In the genomic region with DNA sequence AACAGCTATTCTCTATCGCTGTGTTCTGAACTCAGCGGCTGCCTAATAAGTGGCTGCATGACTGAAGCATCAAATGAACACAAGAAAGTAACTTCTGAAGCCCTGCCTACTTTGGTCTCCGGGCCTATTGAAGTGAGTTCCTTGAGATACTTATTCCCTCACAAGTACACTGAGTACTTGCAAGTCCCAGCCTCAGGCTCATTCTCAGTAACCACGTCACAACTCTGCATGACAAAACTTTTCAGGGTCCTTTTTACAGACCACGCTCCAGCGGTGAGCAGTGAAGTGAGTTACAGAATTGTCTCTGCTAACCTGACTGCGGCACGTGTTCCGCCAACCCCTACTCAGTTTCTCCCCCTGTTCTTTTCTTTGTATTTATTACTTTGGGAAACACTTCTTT, we compare ENCODE assay signal across 19 cellular contexts.
"Had no signal": no experiment of that assay in that cellular context is flagged by ENCODE, and none has a peak within 500 bp of the region (broad histone marks: within the 10 kb centered on the region; RNA-seq: fewer than 3 reads in every experiment).

No MANE protein-coding gene starts in this region.

- H3K36me3 ChIP-seq: esophagus squamous epithelium, gastroesophageal sphincter, left ventricle myocardium inferior, lower lobe of right lung, ovary, right atrium auricular region, tibial artery, upper lobe of left lung, uterus had no signal

- ATAC-seq: gastroesophageal sphincter; lower lobe of right lung; naive thymus-derived CD4-positive, alpha-beta T cell had no signal

- H3K4me1 ChIP-seq: esophagus squamous epithelium, gastroesophageal sphincter, left ventricle myocardium inferior, lower lobe of right lung, right atrium auricular region, tibial artery, upper lobe of left lung, uterus had no signal

- H3K27me3 ChIP-seq: esophagus squamous epithelium, gastroesophageal sphincter, ovary, right atrium auricular region, tibial artery, upper lobe of left lung, uterus had no signal

- H3K27me3 Mint-ChIP-seq: central memory CD8-positive, alpha-beta T cell; memory B cell; naive thymus-derived CD4-positive, alpha-beta T cell; stimulated activated naive CD8-positive, alpha-beta T cell treated with anti-CD3 and anti-CD28 coated beads, Interleukin-15, Interleukin-2, amounts not matched to agents 100 ng/mL and 50 ng/mL, for 24 hours had no signal

- H3K4me3 ChIP-seq: esophagus squamous epithelium, gastroesophageal sphincter, left ventricle myocardium inferior, lower lobe of right lung, ovary, right atrium auricular region, smooth muscle cell, tibial artery, upper lobe of left lung, uterus had no signal

- H3K4me1 Mint-ChIP-seq: central memory CD8-positive, alpha-beta T cell; memory B cell; naive thymus-derived CD4-positive, alpha-beta T cell had no signal

- H3K4me3 Mint-ChIP-seq: central memory CD8-positive, alpha-beta T cell; memory B cell; naive thymus-derived CD4-positive, alpha-beta T cell; stimulated activated naive CD8-positive, alpha-beta T cell treated with anti-CD3 and anti-CD28 coated beads, Interleukin-15, Interleukin-2, amounts not matched to agents 100 ng/mL and 50 ng/mL, for 24 hours had no signal

- H3K4me2 ChIP-seq: smooth muscle cell had no signal

- H3K9me3 ChIP-seq: esophagus squamous epithelium, gastroesophageal sphincter, left ventricle myocardium inferior, lower lobe of right lung, ovary, right atrium auricular region, tibial artery, upper lobe of left lung, uterus had no signal

- H3K27ac Mint-ChIP-seq: memory B cell; naive thymus-derived CD4-positive, alpha-beta T cell; stimulated activated naive CD8-positive, alpha-beta T cell treated with anti-CD3 and anti-CD28 coated beads, Interleukin-15, Interleukin-2, amounts not matched to agents 100 ng/mL and 50 ng/mL, for 24 hours had no signal

- H3K36me3 Mint-ChIP-seq: memory B cell; naive thymus-derived CD4-positive, alpha-beta T cell had no signal

- H3K27ac ChIP-seq: epithelial cell of prostate, esophagus squamous epithelium, gastroesophageal sphincter, left ventricle myocardium inferior, lower lobe of right lung, ovary, right atrium auricular region, tibial artery, upper lobe of left lung, uterus had no signal

- DNase-seq: effector memory CD4-positive, alpha-beta T cell; esophagus squamous epithelium; foreskin fibroblast; left ventricle myocardium inferior; lower lobe of right lung; naive thymus-derived CD4-positive, alpha-beta T cell; nucleus accumbens; ovary; stimulated activated CD4-positive, alpha-beta T cell treated with anti-CD3 and anti-CD28 coated beads, Interleukin-2, amount 100 ng/mL, for 48 hours; tibial artery; upper lobe of left lung; uterus had no signal
